21 cellular contexts compared by ENCODE assay signal in genomic region chr18:13241893-13242175, GRCh38. TPM values are rescaled to one million over a fixed set of nuclear protein-coding genes. Genes with fewer than 3 reads are reported as not detected.
A peak's percentile ranks its signal among the peaks of the same experiment; 100 is the strongest.
DNase-seq lines count a peak whose midpoint lies in the region; ATAC-seq, FAIRE-seq and TF ChIP-seq lines count a peak whose summit lies in the region.
"Had no signal": no experiment of that assay in that cellular context is flagged by ENCODE, and none has a peak within 500 bp of the region (broad histone marks: within the 10 kb centered on the region; RNA-seq: fewer than 3 reads in every experiment).

No MANE protein-coding gene starts in this region.

- no peak overlapping the region for H2BK12ac ChIP-seq in H1 (ENCODE audit: low read depth, low read length)

- no peak overlapping the region for H2AK5ac ChIP-seq in H1 (ENCODE audit: low read depth, low read length)

- no peak overlapping the region for H4K5ac ChIP-seq in H1 (ENCODE audit: insufficient read length, low read depth, low read length)

- H3K36me3 Mint-ChIP-seq in neural progenitor cell: peaks cover 9% of the 10 kb centered on the region

- H3K27ac Mint-ChIP-seq in neural progenitor cell: peak overlapping the region; percentile 39
- H3K27ac Mint-ChIP-seq: CD4-positive, alpha-beta T cell had no signal

- peaks cover 40% of the 10 kb centered on the region for H3K4me1 Mint-ChIP-seq in neural progenitor cell

- no peak overlapping the region for H3K4me3 Mint-ChIP-seq in neural progenitor cell
- H3K4me3 Mint-ChIP-seq: CD4-positive, alpha-beta T cell had no signal

- no peak overlapping the region for H4K91ac ChIP-seq in H1 (replicated peaks; ENCODE audit: insufficient read length, low read length)

- H3K14ac ChIP-seq in H1 (ENCODE audit: insufficient read length): no peak overlapping the region

- no peak overlapping the region for H3K4me3 ChIP-seq in H1 (ENCODE audit: extremely low read depth in 1 of 4, insufficient read depth in 2 of 4, low read depth in 3 of 4, low read length in 4 of 4)
- no peak overlapping the region for H3K4me3 ChIP-seq in neural progenitor cell
- H3K4me3 ChIP-seq: A549, HAP-1 had no signal

- H3F3A ChIP-seq in neural progenitor cell (ENCODE audit: low read depth): peaks cover 10% of the 10 kb centered on the region

- no peak overlapping the region for H3K27ac ChIP-seq in H1 (ENCODE audit: low read depth, low read length)
- H3K27ac ChIP-seq in neural progenitor cell: no peak overlapping the region
- H3K27ac ChIP-seq: 22Rv1, A549, C4-2B had no signal

- H2AFZ ChIP-seq in H1 (ENCODE audit: low read length) (no peak overlapping the region), neural progenitor cell (replicated peaks) (no peak overlapping the region)

- no peaks in the 10 kb centered on the region for H3K79me2 ChIP-seq in H1 (ENCODE audit: control insufficient read depth in 1 of 2, insufficient read depth in 2 of 2, low read length in 2 of 2)
- H3K79me2 ChIP-seq in neural progenitor cell (ENCODE audit: low read depth): no peaks in the 10 kb centered on the region

- H4K20me1 ChIP-seq in H1 (replicated peaks in 1 of 2; ENCODE audit: control insufficient read depth in 1 of 2, insufficient read depth in 2 of 2, low read length in 2 of 2) (no peaks in the 10 kb centered on the region), neural progenitor cell (ENCODE audit: low read depth) (no peaks in the 10 kb centered on the region)

- no peak overlapping the region for H2BK120ac ChIP-seq in H1 (replicated peaks; ENCODE audit: low read depth, low read length)

- no peak for TF ChIP-seq EP300 in H1 (IDR thresholded peaks at IDR 0.05; ENCODE audit: borderline replicate concordance in 1 of 2, low read depth in 2 of 2, low read length in 2 of 2)

- peak; percentile 39 for DNase-seq in activated effector memory CD4-positive, alpha-beta T cell treated with anti-CD3 and anti-CD28 coated beads, Interleukin-2, amount 50 U/mL, for 16 hours
- no peak for DNase-seq in activated effector memory CD4-positive, alpha-beta T cell treated with Interleukin-2 at 50 U/mL for 16 hours
- DNase-seq in H1 (ENCODE audit: low read depth in 1 of 2, low spot score in 2 of 2) (no peak), neural progenitor cell (ENCODE audit: low spot score) (no peak), SHP77 (lab: John Stamatoyannopoulos, UW) (no peak)
- DNase-seq in stimulated activated naive CD4-positive, alpha-beta T cell treated with Interleukin-2 at 50 U/mL for 16 hours (lab: John Stamatoyannopoulos, UW): no peak
- DNase-seq: AML-193; Caco-2; CD4-positive, alpha-beta T cell; GOT3 had no signal

- H3K27me3 Mint-ChIP-seq in neural progenitor cell (ENCODE audit: insufficient read depth, low read depth): peaks cover 21% of the 10 kb centered on the region
- H3K27me3 Mint-ChIP-seq: CD4-positive, alpha-beta T cell had no signal

- no peaks in the 10 kb centered on the region for H3K79me1 ChIP-seq in H1 (ENCODE audit: low read depth, low read length)

- no peaks in the 10 kb centered on the region for H3K9me3 ChIP-seq in H1 (ENCODE audit: insufficient read depth in 2 of 2, low read depth in 1 of 2, low read length in 1 of 2)
- no peaks in the 10 kb centered on the region for H3K9me3 ChIP-seq in neural progenitor cell (ENCODE audit: low read depth)
- H3K9me3 ChIP-seq: A549, Caco-2, HAP-1 had no signal

- H3K36me3 ChIP-seq in H1 (ENCODE audit: control insufficient read depth in 2 of 4, insufficient read depth in 4 of 4, low read length in 3 of 4) (no peaks in the 10 kb centered on the region), neural progenitor cell (no peaks in the 10 kb centered on the region)
- H3K36me3 ChIP-seq: HAP-1 had no signal

- H2BK5ac ChIP-seq in H1 (ENCODE audit: low read depth, low read length): no peak overlapping the region

- WGBS in H1 (ENCODE audit: extremely low coverage in 1 of 2, insufficient coverage in 1 of 2, insufficient read length in 1 of 2, insufficient replicate concordance in 2 of 2, low coverage in 1 of 2, low lambda C conversion rate in 2 of 2, missing lambda C conversion rate in 1 of 2), 2 experiments: 96% methylated on average over 13 of the region's 13 CpGs; no CpG with 5 or more reads in 1 of the 2 experiments

- no peak for ATAC-seq in GM21381 (IDR thresholded peaks at IDR 0.05; ENCODE audit: unreplicated experiment)
- ATAC-seq: A549, HepG2 had no signal

- no peak overlapping the region for H3K56ac ChIP-seq in H1 (replicated peaks; ENCODE audit: insufficient read length, low read depth, low read length)

- no peak overlapping the region for H2BK20ac ChIP-seq in H1 (ENCODE audit: low read length)

- peaks cover 12% of the 10 kb centered on the region; the same call in 1 of the 2 replicates for H3K23me2 ChIP-seq in H1 (ENCODE audit: low read depth, low read length)

- H3K4me2 ChIP-seq in H1 (ENCODE audit: insufficient read depth in 1 of 2, low read depth in 2 of 2, low read length in 2 of 2) (no peak overlapping the region), neural progenitor cell (no peak overlapping the region)
- H3K4me2 ChIP-seq: A549 had no signal

- CTCF ChIA-PET in H1 (lab: Charles Lee; ENCODE audit: partially characterized antibody): no interaction called here

- peaks cover 0 to 8% (median 0%) of the 10 kb centered on the region in 4 experiments; a peak in 2 of 7 replicates for H3K4me1 ChIP-seq in H1 (replicated peaks in 1 of 4; ENCODE audit: control insufficient read depth in 3 of 4, insufficient read depth in 4 of 4, low read length in 3 of 4)
- H3K4me1 ChIP-seq in neural progenitor cell: peaks cover 21% of the 10 kb centered on the region
- H3K4me1 ChIP-seq: A549, Caco-2 had no signal

- no peak for FAIRE-seq in H1 (lab: Jason Lieb, UNC)
- FAIRE-seq: A549, D721Med, G401.6, GM12892, GM18507, HepG2 had no signal

- TF ChIP-seq CTCF in H1 (IDR thresholded peaks at IDR 0.05; ENCODE audit: control extremely low read depth in 1 of 3, insufficient read depth in 1 of 3, low read depth in 1 of 3, low read length in 3 of 3): no peak
- no peak for TF ChIP-seq CTCF in neural progenitor cell (IDR thresholded peaks at IDR 0.05)

- H3K9ac ChIP-seq in H1 (replicated peaks in 1 of 4; ENCODE audit: extremely low read depth in 1 of 4, low read depth in 3 of 4, low read length in 3 of 4): no peak overlapping the region
- H3K9ac ChIP-seq in neural progenitor cell: no peak overlapping the region

- TF ChIP-seq RAD21 in H1 (IDR thresholded peaks at IDR 0.05 in 1 of 2, conservative IDR thresholded peaks at IDR 0.05 in 1 of 2; ENCODE audit: low read depth in 2 of 2, low read length in 2 of 2): no peak

- no peak overlapping the region for H3K18ac ChIP-seq in H1 (ENCODE audit: extremely low read depth, low read length)

- no peak for TF ChIP-seq POLR2A in H1 (IDR thresholded peaks at IDR 0.05; ENCODE audit: control extremely low read depth in 1 of 2, low read depth in 2 of 2, low read length in 2 of 2)

- no peak overlapping the region for H3K23ac ChIP-seq in H1 (ENCODE audit: insufficient read length)

- no peak overlapping the region for H2BK15ac ChIP-seq in H1 (ENCODE audit: low read length)

- no peak overlapping the region for H3K4ac ChIP-seq in H1 (replicated peaks; ENCODE audit: insufficient read length, low read depth, low read length)

- H4K8ac ChIP-seq in H1 (ENCODE audit: extremely low read depth, insufficient read depth, low read length): 0 out of 2 replicates have a peak overlapping the region, but pooled peaks have one; percentile 36

- peaks cover 3% of the 10 kb centered on the region for H3K9me3 Mint-ChIP-seq in neural progenitor cell
- H3K9me3 Mint-ChIP-seq: CD4-positive, alpha-beta T cell had no signal

- H3K27me3 ChIP-seq in H1 (replicated peaks in 1 of 4; ENCODE audit: control insufficient read depth in 3 of 4, extremely low read depth in 1 of 4, insufficient read depth in 3 of 4, low read length in 3 of 4) (no peaks in the 10 kb centered on the region), neural progenitor cell (peaks cover 9% of the 10 kb centered on the region)

- POLR2A ChIA-PET in H1 (lab: Charles Lee; ENCODE audit: partially characterized antibody): no interaction called here

TF ChIP-seq in H1, 55 proteins besides CTCF, POLR2A, EP300 and RAD21 (continues in another document):
- TF ChIP-seq POU5F1 (IDR thresholded peaks at IDR 0.05; ENCODE audit: low read depth, low read length): no peak
- no peak for TF ChIP-seq CEBPB (IDR thresholded peaks at IDR 0.05; ENCODE audit: low read depth, low read length)
- TF ChIP-seq JUND (IDR thresholded peaks at IDR 0.05; ENCODE audit: low read length): no peak
- TF ChIP-seq JUN (IDR thresholded peaks at IDR 0.05; ENCODE audit: low read depth, low read length): no peak
- TF ChIP-seq BACH1 (IDR thresholded peaks at IDR 0.05; ENCODE audit: low read length): no peak
- no peak for TF ChIP-seq RNF2 (IDR thresholded peaks at IDR 0.05; ENCODE audit: borderline replicate concordance, low read depth, low read length, missing control alignments, poor library complexity, severe bottlenecking)
- no peak for TF ChIP-seq CHD2 (IDR thresholded peaks at IDR 0.05; ENCODE audit: low read length)
- no peak for TF ChIP-seq GTF2F1 (IDR thresholded peaks at IDR 0.05; ENCODE audit: borderline replicate concordance, low read depth, low read length)
- TF ChIP-seq TAF7 (optimal IDR thresholded peaks at IDR 0.05; ENCODE audit: borderline replicate concordance, low read depth, low read length): no peak
- no peak for TF ChIP-seq SP4 (IDR thresholded peaks at IDR 0.05; ENCODE audit: low read length)
- no peak for TF ChIP-seq RBBP5 (IDR thresholded peaks at IDR 0.05; ENCODE audit: borderline replicate concordance, low read depth, low read length)
- TF ChIP-seq E2F6 (IDR thresholded peaks at IDR 0.05): no peak
- TF ChIP-seq RFX5 (IDR thresholded peaks at IDR 0.05; ENCODE audit: borderline replicate concordance, low read depth, low read length): no peak
- no peak for TF ChIP-seq EZH2 (IDR thresholded peaks at IDR 0.05; ENCODE audit: low read depth, low read length, severe bottlenecking)

RNA-seq across cellular contexts. Expression of gene LDLRAD4, which starts 23.3 kb away (rescaled TPM):
- total RNA-seq in H1 (2021; fragmentation: NEBNext Ultra II Directional; extraction: Animal tissue kit (Norgen Biotek cat#: 25700)): 1.2 and 1.4 TPM in 2 replicates
- 0.77 and 1.1 TPM in 2 replicates for polyA plus RNA-seq in H1 (2011; rRNA removed)
- 0.88 TPM for polyA plus RNA-seq in H1 (2011; cell fraction: cytosol; rRNA removed)
- 1.6 TPM for polyA plus RNA-seq in H1 (2011; cell fraction: nucleus; rRNA removed)
- 0.51 to 0.81 TPM (median 0.66 TPM) in 4 replicates for polyA plus RNA-seq in H1 (2012, experiment 1 of 2)
- 0.22 TPM for polyA plus RNA-seq in H1 (2012, experiment 2 of 2)
- 0.57 TPM for polyA plus RNA-seq in H1 (2013, experiment 1 of 2)
- polyA plus RNA-seq in H1 (2013, experiment 2 of 2): 0.46 TPM
- polyA minus RNA-seq in H1 (2011; rRNA and poly(A)+ RNA removed): 0.68 and 1.8 TPM in 2 replicates
- polyA minus RNA-seq in H1 (2011; cell fraction: cytosol; rRNA and poly(A)+ RNA removed): 1.0 TPM
- 4.1 TPM for polyA minus RNA-seq in H1 (2011; cell fraction: nucleus; rRNA and poly(A)+ RNA removed)
- 0.28 and 0.65 TPM in 2 replicates for total RNA-seq in neural progenitor cell (ENCODE audit: low replicate concordance)
- polyA plus RNA-seq: BJ had no signal
